Comparison of ENCODE assay signal across 8 cellular contexts in genomic region chr2:69641887-69642708, GRCh38. TPM values are rescaled to one million over a fixed set of nuclear protein-coding genes. Genes with fewer than 3 reads are reported as not detected.
DNase-seq lines count a peak whose midpoint lies in the region; ATAC-seq and TF ChIP-seq lines count a peak whose summit lies in the region.

No MANE protein-coding gene starts in this region.

- H3K79me2 ChIP-seq in ACC112 (ENCODE audit: control insufficient read depth, insufficient read depth, low read length, unreplicated experiment) (peaks cover 65% of the 10 kb centered on the region), KMS-11 (ENCODE audit: insufficient read depth, low read depth) (peaks cover 54% of the 10 kb centered on the region; the same call in 1 of the 2 replicates)

- H3K27ac ChIP-seq in ACC112 (ENCODE audit: low read depth, low read length) (peak overlapping the region; percentile 93), KMS-11 (no peak overlapping the region), coronary artery (peak overlapping the region; percentile 19 to 99)

- H3K9me3 Mint-ChIP-seq in naive B cell = peaks cover 0 to 4% (median 0%) of the 10 kb centered on the region in 7 donors

- H3K36me3 Mint-ChIP-seq in naive B cell = peaks cover 7 to 9% of the 10 kb centered on the region in 2 donors

- no peaks in the 10 kb centered on the region; the same call in 1 of the 2 replicates for H3K36me3 ChIP-seq in ACC112 (ENCODE audit: insufficient read depth, low read length)
- no peaks in the 10 kb centered on the region for H3K36me3 ChIP-seq in KMS-11 (ENCODE audit: insufficient read depth)

- H3K27me3 ChIP-seq in ACC112 (ENCODE audit: insufficient read depth, low read length) = no peaks in the 10 kb centered on the region
- H3K27me3 ChIP-seq in KMS-11 (ENCODE audit: insufficient read depth, low read depth) = no peaks in the 10 kb centered on the region

- peaks cover 80 to 88% (median 85%) of the 10 kb centered on the region in 3 donors for H3K27me3 Mint-ChIP-seq in naive B cell

- TF ChIP-seq CTCF in KMS-11 (conservative IDR thresholded peaks at IDR 0.05; ENCODE audit: low read depth, low read length) (no peak), coronary artery (IDR thresholded peaks at IDR 0.05) (no peak)

- peak overlapping the region; percentile 85 to 98 (median 92) for H3K4me3 Mint-ChIP-seq in naive B cell

- H2AFZ ChIP-seq in ACC112 (ENCODE audit: low read length, unreplicated experiment) (no peak overlapping the region), KMS-11 (ENCODE audit: low read depth) (no peak overlapping the region; the same call in 1 of the 2 replicates)

- H3K4me1 Mint-ChIP-seq in naive B cell = peaks cover 25 to 38% (median 31%) of the 10 kb centered on the region in 3 donors

- H3K27ac Mint-ChIP-seq in naive B cell = peak overlapping the region in 2 of 6 donors; percentile 32 to 50

- peak overlapping the region; percentile 83; the same call in 1 of the 2 replicates for H3K9ac ChIP-seq in KMS-11

- DNase-seq in coronary artery (ENCODE audit: low spot score) (no peak), naive B cell (no peak), anterior cingulate cortex (lab: John Stamatoyannopoulos, UW) (no peak)

- peaks cover 27% of the 10 kb centered on the region for H3K4me1 ChIP-seq in ACC112 (ENCODE audit: control insufficient read depth, insufficient read depth, low read length, unreplicated experiment)
- H3K4me1 ChIP-seq in KMS-11 (ENCODE audit: low read depth, poor library complexity, severe bottlenecking) = peaks cover 55% of the 10 kb centered on the region

- H3K4me2 ChIP-seq in KMS-11 = peak overlapping the region; percentile 62

- H3K4me3 ChIP-seq in ACC112 (ENCODE audit: low read depth, low read length) (peak overlapping the region; percentile 86), KMS-11 (IDR thresholded peaks at IDR 0.05; ENCODE audit: insufficient read depth, low read depth, low read length) (no peak overlapping the region), coronary artery (peak overlapping the region; percentile 94)

- no peak for ATAC-seq in naive B cell (ENCODE audit: low read depth in 2 of 2)
- ATAC-seq in GM21786 (IDR thresholded peaks at IDR 0.05; ENCODE audit: unreplicated experiment) = no peak
- ATAC-seq in HG03457 (IDR thresholded peaks at IDR 0.05; ENCODE audit: unreplicated experiment) = no peak
- ATAC-seq in HG02885 (IDR thresholded peaks at IDR 0.05; ENCODE audit: poor library complexity, unreplicated experiment) = no peak

- no peaks in the 10 kb centered on the region for H4K20me1 ChIP-seq in KMS-11 (ENCODE audit: insufficient read depth)

RNA-seq across cellular contexts. Expression of gene AAK1, which starts 1.4 kb away (rescaled TPM):
- polyA plus RNA-seq in naive B cell (ENCODE audit: low read depth in 6 of 6) = 1 to 10 TPM in 4 of 6 donors, under 1 TPM in 2; 0.47 to 6.1 (median 3.4) TPM
